ENCODE assay signal across 1 cellular context in the genomic region with DNA sequence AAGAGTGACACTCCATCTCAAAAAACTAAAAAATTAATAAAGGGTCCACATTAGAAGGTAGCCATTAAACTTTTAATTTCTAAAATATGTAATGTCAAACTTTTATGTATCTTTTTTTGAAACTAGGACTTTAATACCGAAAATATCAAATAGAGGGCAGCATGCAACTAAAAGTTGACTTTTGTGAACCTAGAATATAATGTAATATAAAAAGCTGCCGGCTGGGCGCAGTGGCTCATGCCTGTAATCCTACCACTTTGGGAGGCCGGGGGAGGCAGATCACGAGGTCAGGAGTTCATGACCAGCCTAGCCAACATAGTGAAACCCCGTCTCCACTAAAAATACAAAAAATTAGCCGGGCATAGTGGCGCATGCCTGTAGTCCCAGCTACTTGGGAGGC.
TF ChIP-seq lines count a peak whose summit lies in the region.

No MANE protein-coding gene starts in this region.

TF ChIP-seq in GM12878, 131 proteins besides CTCF, POLR2A, EP300 and RAD21 (continued from another document):
- TF ChIP-seq CEBPZ (IDR thresholded peaks at IDR 0.05; ENCODE audit: low read depth, low read length) = no peak
- TF ChIP-seq, protein P1, sequence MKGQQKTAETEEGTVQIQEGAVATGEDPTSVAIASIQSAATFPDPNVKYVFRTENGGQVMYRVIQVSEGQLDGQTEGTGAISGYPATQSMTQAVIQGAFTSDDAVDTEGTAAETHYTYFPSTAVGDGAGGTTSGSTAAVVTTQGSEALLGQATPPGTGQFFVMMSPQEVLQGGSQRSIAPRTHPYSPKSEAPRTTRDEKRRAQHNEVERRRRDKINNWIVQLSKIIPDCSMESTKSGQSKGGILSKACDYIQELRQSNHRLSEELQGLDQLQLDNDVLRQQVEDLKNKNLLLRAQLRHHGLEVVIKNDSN (IDR thresholded peaks at IDR 0.05; ENCODE audit: borderline replicate concordance, extremely low read length, insufficient read depth, low read depth, low read length) = no peak
- TF ChIP-seq EGR1 (IDR thresholded peaks at IDR 0.05; ENCODE audit: borderline replicate concordance in 1 of 2, low read depth in 2 of 2, low read length in 2 of 2) = no peak
- no peak for TF ChIP-seq RUNX3 (IDR thresholded peaks at IDR 0.05; ENCODE audit: low read length)
TF ChIP-seq in GM12878: peak in this region for 0.
